Comparison of ENCODE assay signal across 8 cellular contexts in the genomic region with DNA sequence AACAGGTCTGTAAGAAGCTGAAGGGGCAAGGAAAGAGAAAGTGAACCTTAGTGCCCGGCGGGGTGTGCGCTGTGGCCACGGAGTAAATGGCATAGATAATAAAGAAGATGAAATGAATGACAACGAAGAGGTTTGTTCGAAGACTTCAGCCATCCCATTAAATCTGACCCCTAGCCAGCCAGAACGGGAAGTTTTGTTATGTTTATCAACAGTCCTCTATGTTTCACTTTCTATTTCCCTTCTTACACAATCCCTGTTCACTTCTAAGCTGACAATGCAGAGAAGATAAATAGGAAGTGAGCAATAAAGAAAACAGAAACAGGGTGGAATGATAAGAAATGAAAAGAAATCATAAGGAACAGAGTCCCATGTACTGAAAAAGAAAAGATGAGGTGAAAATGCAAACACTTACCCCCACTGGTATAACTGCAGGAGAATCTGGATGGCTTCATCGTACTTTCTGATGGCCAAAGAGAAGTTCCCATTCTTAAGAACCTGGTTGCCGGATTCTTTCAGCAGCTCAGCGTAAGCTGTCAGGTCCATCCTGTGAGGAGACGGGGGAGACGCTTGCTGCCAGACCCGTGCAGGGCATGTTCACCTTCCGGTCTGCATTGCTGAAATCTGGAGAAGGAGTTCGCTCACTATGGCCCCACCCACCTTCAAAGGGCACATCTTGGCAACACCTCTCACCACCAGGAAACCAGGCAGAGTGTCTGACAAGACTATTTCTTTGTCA. TPM values are rescaled to one million over a fixed set of nuclear protein-coding genes. Genes with fewer than 3 reads are reported as not detected.
DNase-seq lines count a peak whose midpoint lies in the region; ATAC-seq and TF ChIP-seq lines count a peak whose summit lies in the region.

No MANE protein-coding gene starts in this region.

- H3K27ac ChIP-seq in ascending aorta, result peak overlapping the region; percentile 55 to 62

- peaks cover 0 to 4% of the 10 kb centered on the region in 2 donors for H3K4me1 ChIP-seq in ascending aorta

- in situ Hi-C loops in G401 (cut with HindIII; ENCODE audit: low sequenced_read_pairs), result no loop called here

- peak overlapping the region; percentile 52 to 61 for H3K4me3 ChIP-seq in ascending aorta

- peak overlapping the region; percentile 94 to 100 (median 96) for H3K4me3 Mint-ChIP-seq in immature natural killer cell

- H3K9me3 Mint-ChIP-seq in immature natural killer cell, result no peaks in the 10 kb centered on the region

- H3K4me1 Mint-ChIP-seq in immature natural killer cell, result peaks cover 69 to 78% of the 10 kb centered on the region in 2 donors

- TF ChIP-seq CTCF in ascending aorta (IDR thresholded peaks at IDR 0.05), result no peak

- intact Hi-C loops in ascending aorta (cut with DNase I), result loop anchor here (5.0 kb wide), 1 partner anchor 49 kb away; no protein-coding TSS in a partner anchor

- peak; percentile 24 for ATAC-seq in HG03196 (IDR thresholded peaks at IDR 0.05; ENCODE audit: unreplicated experiment)
- ATAC-seq in HG02981 (IDR thresholded peaks at IDR 0.05; ENCODE audit: unreplicated experiment), result no peak

- H3K9me3 ChIP-seq in ascending aorta, result no peaks in the 10 kb centered on the region

- peaks cover 0 to 8% (median 4%) of the 10 kb centered on the region in 3 donors for H3K36me3 Mint-ChIP-seq in immature natural killer cell

- H3K27ac Mint-ChIP-seq in immature natural killer cell, result peak overlapping the region; percentile 93 to 98 (median 97)

- peaks cover 0 to 5% (median 0%) of the 10 kb centered on the region in 3 donors for H3K27me3 Mint-ChIP-seq in immature natural killer cell (ENCODE audit: low read depth in 3 of 3)

- H3K27me3 ChIP-seq in ascending aorta, result no peaks in the 10 kb centered on the region

- DNase-seq in GF-D8 (lab: John Stamatoyannopoulos, UW) (peak; percentile 52), T-helper 2 cell (peak; percentile 28 to 86 (median 55)), ascending aorta (ENCODE audit: low spot score in 2 of 2) (peak; percentile 22 to 76), immature natural killer cell (peak; percentile 73 to 75 (median 73)), G401 (ENCODE audit: low spot score) (no peak)
- peak; percentile 38 for DNase-seq in stimulated activated CD4-positive, alpha-beta T cell treated with anti-CD3 and anti-CD28 coated beads, Interleukin-4, amount 100 ng/mL, for 1 hour

- no peaks in the 10 kb centered on the region for H3K36me3 ChIP-seq in ascending aorta

RNA-seq across cellular contexts. Expression of a gene that starts 36.8 kb away (rescaled TPM):
- 14.8 TPM for total RNA-seq in ascending aorta
- polyA plus RNA-seq in immature natural killer cell, result 10 to 100 TPM; 19.4 to 52.7 (median 24.6) TPM
- 0.18 and 0.44 TPM in 2 replicates for total RNA-seq in G401 (2014; rRNA removed; shearing (Covaris generic))

Comparison
In these comparisons a context has a peak if more than half of its experiments do, and no peak if none do; other contexts are left out.
1. RNA of a gene that starts 36.8 kb away (total RNA-seq): 14.8 TPM in ascending aorta (single experiment); 0.18 to 0.44 TPM in G401; every median in the first group is over 10 times any median in the second.